1 cellular context compared by ENCODE assay signal in genomic region chr10:114634607-114634974, GRCh38.
TF ChIP-seq lines count a peak whose summit lies in the region.

No MANE protein-coding gene starts in this region.

TF ChIP-seq in HEK293, 187 proteins besides CTCF, POLR2A, EP300 and RAD21 (continued from another document):
- no peak for TF ChIP-seq ZNF362 (tag by site-specific recombination; IDR thresholded peaks at IDR 0.05)
- TF ChIP-seq ZNF335 (tag by site-specific recombination; conservative IDR thresholded peaks at IDR 0.05) = no peak
- no peak for TF ChIP-seq ZNF391 (tag by site-specific recombination; IDR thresholded peaks at IDR 0.05; ENCODE audit: borderline replicate concordance, low read depth)
- TF ChIP-seq ZNF747 (tag by site-specific recombination; IDR thresholded peaks at IDR 0.05) = no peak
- TF ChIP-seq ZNF561 (tag by site-specific recombination; IDR thresholded peaks at IDR 0.05; ENCODE audit: borderline replicate concordance) = no peak
- no peak for TF ChIP-seq HOXA7 (CRISPR knock-in tag; IDR thresholded peaks at IDR 0.05; ENCODE audit: borderline replicate concordance)
- no peak for TF ChIP-seq ZNF473 (tag by site-specific recombination; IDR thresholded peaks at IDR 0.05)
- TF ChIP-seq PRDM10 (tag by site-specific recombination; IDR thresholded peaks at IDR 0.05) = no peak
- no peak for TF ChIP-seq ZNF513 (tag by site-specific recombination; IDR thresholded peaks at IDR 0.05)
- TF ChIP-seq ZNF221 (tag by site-specific recombination; IDR thresholded peaks at IDR 0.05; ENCODE audit: borderline replicate concordance) = no peak
TF ChIP-seq in HEK293: peak in this region for 17.
